In genomic region chr22:43627485-43628252, GRCh38 we compare ENCODE assay signal across 25 cellular contexts.
"Had no signal": no experiment of that assay in that cellular context is flagged by ENCODE, and none has a peak within 500 bp of the region (broad histone marks: within the 10 kb centered on the region; RNA-seq: fewer than 3 reads in every experiment).

No MANE protein-coding gene starts in this region.

- DNase-seq: colonic mucosa; dermis blood vessel endothelial cell; effector memory CD4-positive, alpha-beta T cell; erythroblast; hypothalamus; immature natural killer cell; islet precursor cell; kidney glomerular epithelial cell; left colon; left ventricle myocardium inferior; mammary epithelial cell; mesendoderm; midbrain; naive thymus-derived CD4-positive, alpha-beta T cell; nucleus accumbens; right lobe of liver; small intestine; stimulated activated CD4-positive, alpha-beta T cell treated with anti-CD3 and anti-CD28 coated beads, Interleukin-15, amount 100 ng/mL, for 24 hours; stimulated activated CD4-positive, alpha-beta T cell treated with anti-CD3 and anti-CD28 coated beads, Interleukin-2, amount 100 ng/mL, for 48 hours; stimulated activated naive B cell treated with anti-CD40 and anti-IgM and Interleukin-4, amounts not matched to agents 10 μg/mL and 1 μg/mL and 100 μg/mL, for 72 hours; stomach; thyroid gland; trophoblast cell had no signal

- ATAC-seq: left colon; naive thymus-derived CD4-positive, alpha-beta T cell; right lobe of liver; stimulated activated naive B cell treated with anti-CD40 and anti-IgM and Interleukin-4, amounts not matched to agents 10 μg/mL and 1 μg/mL and 100 μg/mL, for 72 hours had no signal

- H3K9me3 Mint-ChIP-seq: naive thymus-derived CD4-positive, alpha-beta T cell; nephron; neural progenitor cell; stimulated activated naive B cell treated with anti-CD40 and anti-IgM and Interleukin-4, amounts not matched to agents 10 μg/mL and 1 μg/mL and 100 μg/mL, for 72 hours had no signal

- H3K4me1 Mint-ChIP-seq: immature natural killer cell; naive thymus-derived CD4-positive, alpha-beta T cell; nephron; stimulated activated naive B cell treated with anti-CD40 and anti-IgM and Interleukin-4, amounts not matched to agents 10 μg/mL and 1 μg/mL and 100 μg/mL, for 72 hours had no signal

- H3K27ac Mint-ChIP-seq: immature natural killer cell; naive thymus-derived CD4-positive, alpha-beta T cell; nephron; stimulated activated naive B cell treated with anti-CD40 and anti-IgM and Interleukin-4, amounts not matched to agents 10 μg/mL and 1 μg/mL and 100 μg/mL, for 72 hours had no signal

- H3K4me3 Mint-ChIP-seq: immature natural killer cell; naive thymus-derived CD4-positive, alpha-beta T cell; nephron; neural progenitor cell; stimulated activated naive B cell treated with anti-CD40 and anti-IgM and Interleukin-4, amounts not matched to agents 10 μg/mL and 1 μg/mL and 100 μg/mL, for 72 hours had no signal

- H3K36me3 Mint-ChIP-seq: immature natural killer cell; naive thymus-derived CD4-positive, alpha-beta T cell; neural progenitor cell; stimulated activated naive B cell treated with anti-CD40 and anti-IgM and Interleukin-4, amounts not matched to agents 10 μg/mL and 1 μg/mL and 100 μg/mL, for 72 hours had no signal
